16 cellular contexts compared by ENCODE assay signal in the genomic region with DNA sequence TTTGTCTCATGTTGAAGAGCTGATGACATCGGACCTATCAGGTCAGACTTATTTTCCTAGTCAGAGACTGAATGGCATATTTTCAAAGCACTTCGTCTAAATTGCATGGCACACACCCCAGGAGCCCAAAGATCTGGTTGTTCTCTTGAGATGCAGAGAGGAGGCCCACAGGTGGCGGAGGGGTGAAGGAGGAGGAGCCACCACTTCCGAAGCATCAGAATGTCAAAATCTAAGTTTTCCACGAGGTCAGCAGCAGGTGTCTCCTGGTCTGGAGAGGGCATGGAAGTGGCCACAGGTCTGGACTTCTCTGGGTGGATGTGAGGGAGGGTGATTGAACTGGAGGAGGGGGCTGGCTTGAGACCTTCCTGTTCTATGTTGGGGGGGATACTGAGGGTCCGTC.
DNase-seq lines count a peak whose midpoint lies in the region; ATAC-seq and TF ChIP-seq lines count a peak whose summit lies in the region.
"Had no signal": no experiment of that assay in that cellular context is flagged by ENCODE, and none has a peak within 500 bp of the region (broad histone marks: within the 10 kb centered on the region; RNA-seq: fewer than 3 reads in every experiment).

No MANE protein-coding gene starts in this region.

- no peak overlapping the region for H3K4me3 Mint-ChIP-seq in activated naive CD8-positive, alpha-beta T cell treated with anti-CD3 and anti-CD28 coated beads, Interleukin-2, amount 50 U/mL, for 24 hours
- H3K4me3 Mint-ChIP-seq in activated naive CD8-positive, alpha-beta T cell treated with anti-CD3 and anti-CD28 coated beads for 36 hours: no peak overlapping the region
- no peak overlapping the region for H3K4me3 Mint-ChIP-seq in brain
- H3K4me3 Mint-ChIP-seq in type B pancreatic cell: peak overlapping the region; percentile 58
- H3K4me3 Mint-ChIP-seq: CD8-positive, alpha-beta memory T cell had no signal

- peak overlapping the region; percentile 30 for H3K27ac Mint-ChIP-seq in activated naive CD8-positive, alpha-beta T cell treated with anti-CD3 and anti-CD28 coated beads, Interleukin-2, amount 50 U/mL, for 24 hours
- H3K27ac Mint-ChIP-seq in activated naive CD8-positive, alpha-beta T cell treated with anti-CD3 and anti-CD28 coated beads for 36 hours: no peak overlapping the region
- H3K27ac Mint-ChIP-seq in brain: peak overlapping the region in 4 of 5 experiments; percentile 40 to 75 (median 44)
- peak overlapping the region; percentile 64 for H3K27ac Mint-ChIP-seq in type B pancreatic cell

- no peak for ATAC-seq in activated naive CD8-positive, alpha-beta T cell treated with anti-CD3 and anti-CD28 coated beads, Interleukin-2, amount 50 U/mL, for 24 hours

- no peak for DNase-seq in activated naive CD8-positive, alpha-beta T cell treated with anti-CD3 and anti-CD28 coated beads, Interleukin-2, amount 50 U/mL, for 24 hours
- DNase-seq in activated naive CD8-positive, alpha-beta T cell treated with anti-CD3 and anti-CD28 coated beads for 36 hours: no peak
- DNase-seq in type B pancreatic cell (ENCODE audit: extremely low spot score, unreplicated experiment) (no peak), A673 (ENCODE audit: low spot score) (no peak)
- DNase-seq in activated CD8-positive, alpha-beta memory T cell treated with anti-CD3 and anti-CD28 coated beads for 24 hours: no peak
- DNase-seq: AML-193; CD8-positive, alpha-beta memory T cell; H7; Karpas-422; MM.1S; NCI-H1105 treated with DMSO at 0.1 percent for 48 hours; NCI-H187; NCI-H510A; NCI-H82 had no signal

- H3K36me3 ChIP-seq in HEK293 (ENCODE audit: control insufficient read depth in 2 of 2, insufficient read depth in 1 of 2, low read length in 2 of 2): no peaks in the 10 kb centered on the region
- no peaks in the 10 kb centered on the region for H3K36me3 ChIP-seq in A673 (ENCODE audit: insufficient read depth, low read length, poor library complexity, severe bottlenecking)

- H3K4me3 ChIP-seq in HEK293 (ENCODE audit: low read depth, low read length) (no peak overlapping the region), A673 (ENCODE audit: low read depth, low read length, poor library complexity, severe bottlenecking) (no peak overlapping the region)

- BruUV-seq in A673 (replicated peaks; lab: Mats Ljungman, UMichigan): no TSS peak

- H3K27ac ChIP-seq in HEK293 (ENCODE audit: extremely low read depth, low read depth, low read length) (no peak overlapping the region), A673 (ENCODE audit: low read depth, low read length, poor library complexity, severe bottlenecking) (no peak overlapping the region)

- intact Hi-C loops in A673 (cut with micrococcal nuclease; ENCODE audit: unreplicated experiment): no loop called here

- peaks cover 5% of the 10 kb centered on the region for H3K27me3 Mint-ChIP-seq in activated naive CD8-positive, alpha-beta T cell treated with anti-CD3 and anti-CD28 coated beads, Interleukin-2, amount 50 U/mL, for 24 hours
- peaks cover 64% of the 10 kb centered on the region for H3K27me3 Mint-ChIP-seq in activated naive CD8-positive, alpha-beta T cell treated with anti-CD3 and anti-CD28 coated beads for 36 hours
- H3K27me3 Mint-ChIP-seq in brain: peaks cover 4% of the 10 kb centered on the region
- H3K27me3 Mint-ChIP-seq in type B pancreatic cell: peaks cover 10% of the 10 kb centered on the region

- peaks cover 78% of the 10 kb centered on the region for H3K4me1 Mint-ChIP-seq in activated naive CD8-positive, alpha-beta T cell treated with anti-CD3 and anti-CD28 coated beads, Interleukin-2, amount 50 U/mL, for 24 hours
- peaks cover 9% of the 10 kb centered on the region for H3K4me1 Mint-ChIP-seq in activated naive CD8-positive, alpha-beta T cell treated with anti-CD3 and anti-CD28 coated beads for 36 hours
- H3K4me1 Mint-ChIP-seq in brain (peaks cover 64% of the 10 kb centered on the region), type B pancreatic cell (ENCODE audit: unreplicated experiment) (peaks cover 29% of the 10 kb centered on the region)

- H3K9me3 ChIP-seq in HEK293 (ENCODE audit: control insufficient read depth, insufficient read depth, low read depth, low read length) (no peaks in the 10 kb centered on the region), A673 (ENCODE audit: low read depth, low read length, poor library complexity, severe bottlenecking) (no peaks in the 10 kb centered on the region)

- CTCF ChIA-PET in HEK293 (lab: Yijun Ruan, JAX) (interaction anchor here (0.6 to 1.0 kb wide), 2 partner anchors 61 to 87 kb away, joined by 3 to 4 read pairs; no protein-coding TSS in a partner anchor), A673 (lab: Charles Lee) (no interaction called here)

- POLR2A ChIA-PET in HEK293 (lab: Yijun Ruan, JAX) (no interaction called here), A673 (lab: Charles Lee; ENCODE audit: low non-redundant PET) (no interaction called here)

- no peaks in the 10 kb centered on the region for H3K9me3 Mint-ChIP-seq in activated naive CD8-positive, alpha-beta T cell treated with anti-CD3 and anti-CD28 coated beads, Interleukin-2, amount 50 U/mL, for 24 hours
- H3K9me3 Mint-ChIP-seq in activated naive CD8-positive, alpha-beta T cell treated with anti-CD3 and anti-CD28 coated beads for 36 hours: no peaks in the 10 kb centered on the region
- peaks cover 0 to 5% (median 0%) of the 10 kb centered on the region in 5 experiments for H3K9me3 Mint-ChIP-seq in brain
- H3K9me3 Mint-ChIP-seq in type B pancreatic cell: no peaks in the 10 kb centered on the region
- H3K9me3 Mint-ChIP-seq: CD8-positive, alpha-beta memory T cell had no signal

- no peaks in the 10 kb centered on the region for H3K36me3 Mint-ChIP-seq in activated naive CD8-positive, alpha-beta T cell treated with anti-CD3 and anti-CD28 coated beads, Interleukin-2, amount 50 U/mL, for 24 hours (ENCODE audit: low read depth)
- no peaks in the 10 kb centered on the region for H3K36me3 Mint-ChIP-seq in activated naive CD8-positive, alpha-beta T cell treated with anti-CD3 and anti-CD28 coated beads for 36 hours
- H3K36me3 Mint-ChIP-seq in brain (no peaks in the 10 kb centered on the region), type B pancreatic cell (no peaks in the 10 kb centered on the region)
- H3K36me3 Mint-ChIP-seq: CD8-positive, alpha-beta memory T cell had no signal

- TF ChIP-seq CTCF in HEK293 (tag by site-specific recombination; IDR thresholded peaks at IDR 0.05): no peak
- TF ChIP-seq CTCF in brain (conservative IDR thresholded peaks at IDR 0.05): no peak
- no peak for TF ChIP-seq CTCF in type B pancreatic cell (conservative IDR thresholded peaks at IDR 0.05)
- TF ChIP-seq CTCF in A673 (conservative IDR thresholded peaks at IDR 0.05; ENCODE audit: low read depth, low read length): no peak

- H3K4me1 ChIP-seq in HEK293 (ENCODE audit: control insufficient read depth, insufficient read depth, low read length) (no peaks in the 10 kb centered on the region; the same call in 1 of the 2 replicates), A673 (ENCODE audit: insufficient read depth, low read length, poor library complexity, severe bottlenecking) (peaks cover 53% of the 10 kb centered on the region)

- H3K27me3 ChIP-seq in A673 (replicated peaks; ENCODE audit: insufficient read depth, low read depth, low read length, poor library complexity): no peaks in the 10 kb centered on the region

TF ChIP-seq in HEK293, 187 proteins besides CTCF, POLR2A, EP300 and RAD21 (continues in another document):
- TF ChIP-seq SCRT2 (tag by site-specific recombination; IDR thresholded peaks at IDR 0.05) (peak; percentile 47; the same call in 1 of the 2 replicates), ZNF23 (tag by site-specific recombination; IDR thresholded peaks at IDR 0.05; ENCODE audit: borderline replicate concordance) (no peak), ZNF266 (tag by site-specific recombination; IDR thresholded peaks at IDR 0.05; ENCODE audit: low read depth) (no peak), ZNF121 (tag by site-specific recombination; IDR thresholded peaks at IDR 0.05) (no peak), ZNF549 (tag by site-specific recombination; IDR thresholded peaks at IDR 0.05) (no peak), ZNF544 (tag by site-specific recombination; IDR thresholded peaks at IDR 0.05) (no peak), ZNF2 (tag by site-specific recombination; IDR thresholded peaks at IDR 0.05) (no peak)
